In genomic region chr17:13462673-13463124, GRCh38 we compare ENCODE assay signal across 1 cellular context.
TF ChIP-seq lines count a peak whose summit lies in the region.

No MANE protein-coding gene starts in this region.

TF ChIP-seq in HepG2, 621 proteins besides CTCF, POLR2A, EP300 and RAD21 (continued from another document):
- no peak for TF ChIP-seq ZNF280B (CRISPR knock-in tag; IDR thresholded peaks at IDR 0.05; ENCODE audit: borderline replicate concordance)
- TF ChIP-seq HNF4A (CRISPR knock-in tag; IDR thresholded peaks at IDR 0.05), result peak; percentile 97
- no peak for TF ChIP-seq FLYWCH1 (CRISPR knock-in tag; IDR thresholded peaks at IDR 0.05)
- TF ChIP-seq TRIM22 (IDR thresholded peaks at IDR 0.05), result no peak
- peak; percentile 98 for TF ChIP-seq MED13 (CRISPR knock-in tag; IDR thresholded peaks at IDR 0.05)
- TF ChIP-seq EEA1 (CRISPR knock-in tag; IDR thresholded peaks at IDR 0.05; ENCODE audit: borderline replicate concordance), result no peak
- TF ChIP-seq TFE3 (CRISPR knock-in tag; IDR thresholded peaks at IDR 0.05), result peak; percentile 83
- peak; percentile 17; the same call in 1 of the 2 replicates for TF ChIP-seq ZNF878 (CRISPR knock-in tag; IDR thresholded peaks at IDR 0.05)
- TF ChIP-seq ZNF10 (CRISPR knock-in tag; IDR thresholded peaks at IDR 0.05; ENCODE audit: borderline replicate concordance, low read depth), result no peak
- TF ChIP-seq ZNF784 (CRISPR knock-in tag; IDR thresholded peaks at IDR 0.05; ENCODE audit: borderline replicate concordance), result no peak
- peak; percentile 71; the same call in 1 of the 2 replicates for TF ChIP-seq PITX1 (CRISPR knock-in tag; IDR thresholded peaks at IDR 0.05)
- 0 out of 2 replicates have a peak, but pooled peaks have one; percentile 51 for TF ChIP-seq ZNF772 (CRISPR knock-in tag; IDR thresholded peaks at IDR 0.05)
- TF ChIP-seq ZBTB7B (CRISPR knock-in tag; IDR thresholded peaks at IDR 0.05), result peak; percentile 99
- no peak for TF ChIP-seq SOX6 (IDR thresholded peaks at IDR 0.05)
- peak; percentile 91 for TF ChIP-seq SOX6 (CRISPR knock-in tag; IDR thresholded peaks at IDR 0.05)
TF ChIP-seq in HepG2: peak in this region for 135.
